Comparison of ENCODE assay signal across 8 cellular contexts in the genomic region with DNA sequence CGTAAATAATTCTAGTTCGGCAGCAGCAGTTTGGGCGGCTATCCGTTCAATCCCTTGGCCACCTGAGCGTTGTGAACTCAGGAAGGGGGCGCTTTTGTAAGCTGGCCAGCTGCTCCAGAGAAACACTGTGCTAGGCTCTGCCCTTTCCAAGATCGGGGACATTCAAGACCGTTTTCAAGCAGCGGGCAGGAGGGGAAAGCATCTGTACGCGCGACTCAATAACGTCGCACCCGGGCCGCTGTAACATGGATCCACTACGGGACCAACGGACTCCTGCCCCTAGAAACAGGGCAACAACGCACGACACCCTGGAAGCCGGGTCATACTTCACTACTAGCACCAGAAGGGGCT. TPM values are rescaled to one million over a fixed set of nuclear protein-coding genes. Genes with fewer than 3 reads are reported as not detected.
A peak's percentile ranks its signal among the peaks of the same experiment; 100 is the strongest.
DNase-seq lines count a peak whose midpoint lies in the region; ATAC-seq and TF ChIP-seq lines count a peak whose summit lies in the region.

No MANE protein-coding gene starts in this region.

- H3K36me3 ChIP-seq in heart left ventricle = no peaks in the 10 kb centered on the region
- peaks cover 6 to 7% of the 10 kb centered on the region in 2 experiments for H3K36me3 ChIP-seq in SK-N-SH (replicated peaks in 1 of 2; ENCODE audit: control insufficient read depth in 1 of 2, insufficient read depth in 2 of 2, low read length in 1 of 2)
- H3K36me3 ChIP-seq in skeletal muscle tissue (ENCODE audit: control insufficient read depth in 3 of 3, insufficient read depth in 3 of 3, low read length in 3 of 3) = no peaks in the 10 kb centered on the region

- ATAC-seq in heart left ventricle (no peak), left cardiac atrium (no peak), HG03460 (IDR thresholded peaks at IDR 0.05; ENCODE audit: unreplicated experiment) (peak; percentile 13), foreskin keratinocyte (peak; percentile 3)

- H3K4me1 ChIP-seq in heart left ventricle (peaks cover 0 to 39% (median 9%) of the 10 kb centered on the region in 12 donors), SK-N-SH (ENCODE audit: control insufficient read depth in 1 of 2, insufficient read depth in 2 of 2, low read depth in 1 of 2, low read length in 1 of 2) (peaks cover 0 to 10% of the 10 kb centered on the region in 2 experiments; a peak in 2 of 4 replicates), foreskin keratinocyte (peaks cover 14% of the 10 kb centered on the region), skeletal muscle tissue (ENCODE audit: control insufficient read depth in 3 of 3, insufficient read depth in 3 of 3, low read length in 3 of 3) (peaks cover 9 to 15% (median 14%) of the 10 kb centered on the region in 3 donors)

- peak; percentile 33 for TF ChIP-seq RAD21 in SK-N-SH (IDR thresholded peaks at IDR 0.05; ENCODE audit: low read length)

- H3K27ac ChIP-seq in heart left ventricle (no peak overlapping the region), SK-N-SH (ENCODE audit: low read depth in 2 of 2, low read length in 1 of 2) (peak overlapping the region; percentile 50 to 74), foreskin keratinocyte (peak overlapping the region; percentile 1), skeletal muscle tissue (ENCODE audit: low read depth, low read length) (no peak overlapping the region)

- no peaks in the 10 kb centered on the region for H3K9me3 ChIP-seq in heart left ventricle
- no peaks in the 10 kb centered on the region for H3K9me3 ChIP-seq in SK-N-SH
- H3K9me3 ChIP-seq in skeletal muscle tissue (ENCODE audit: control insufficient read depth in 3 of 3, low read length in 3 of 3) = no peaks in the 10 kb centered on the region

- no peaks in the 10 kb centered on the region for H3K9me2 ChIP-seq in SK-N-SH

- intact Hi-C loops in heart left ventricle (cut with DNase I) = loop anchor here (2.0 to 10.0 kb wide), 10 partner anchors 55 to 222 kb away; a partner anchor contains a TSS
- intact Hi-C loops in left cardiac atrium (cut with DNase I) = loop anchor here (5.0 to 10.0 kb wide), 3 partner anchors 52 to 115 kb away; a partner anchor contains a TSS

- TF ChIP-seq CTCF in heart left ventricle (IDR thresholded peaks at IDR 0.05) (no peak), SK-N-SH (IDR thresholded peaks at IDR 0.05) (peak; percentile 27; the same call in 1 of the 2 replicates), foreskin keratinocyte (conservative IDR thresholded peaks at IDR 0.05) (peak; percentile 32)

- H3K4me3 ChIP-seq in heart left ventricle (peak overlapping the region; percentile 37 to 80 (median 60)), SK-N-SH (ENCODE audit: low read depth in 2 of 2, low read length in 1 of 2) (peak overlapping the region; percentile 64 to 80), skeletal muscle tissue (ENCODE audit: low read length in 3 of 3) (peak overlapping the region; percentile 63 to 73 (median 64))

- WGBS in heart left ventricle, 4 donors = 0 to 1% (median 0%) methylated on average over 16 to 21 of the region's 21 CpGs
- WGBS in SK-N-SH (ENCODE audit: low lambda C conversion rate) = 3% methylated on average over 19 of the region's 21 CpGs

- H3K27me3 ChIP-seq in heart left ventricle = peaks cover 0 to 11% (median 0%) of the 10 kb centered on the region in 9 donors
- H3K27me3 ChIP-seq in SK-N-SH (ENCODE audit: insufficient read depth) = no peaks in the 10 kb centered on the region
- H3K27me3 ChIP-seq in foreskin keratinocyte = no peaks in the 10 kb centered on the region
- peaks cover 0 to 6% (median 2%) of the 10 kb centered on the region in 3 donors for H3K27me3 ChIP-seq in skeletal muscle tissue (ENCODE audit: control insufficient read depth in 3 of 3, insufficient read depth in 3 of 3, low read length in 3 of 3)

- H4K20me1 ChIP-seq in SK-N-SH (ENCODE audit: insufficient read depth) = no peaks in the 10 kb centered on the region

- peak overlapping the region; percentile 78 for H2AFZ ChIP-seq in SK-N-SH (ENCODE audit: low read depth)

- H3K9ac ChIP-seq in SK-N-SH (peak overlapping the region; percentile 84), skeletal muscle tissue (ENCODE audit: low read depth in 1 of 3, low read length in 3 of 3) (peak overlapping the region in 2 of 3 donors; percentile 54 to 60)

- no peak for TF ChIP-seq POLR2A in heart left ventricle (IDR thresholded peaks at IDR 0.05)

- POLR2A ChIA-PET in SK-N-SH (lab: Yijun Ruan, JAX) = interaction anchor here (0.9 to 1.5 kb wide), 10 partner anchors 14 to 125 kb away, joined by 3 to 5 read pairs (median 3); no protein-coding TSS in a partner anchor

- H3K79me2 ChIP-seq in SK-N-SH (ENCODE audit: insufficient read depth) = peaks cover 54% of the 10 kb centered on the region

- peak overlapping the region; percentile 93 for H3K4me2 ChIP-seq in SK-N-SH

- no peak for TF ChIP-seq EP300 in SK-N-SH (IDR thresholded peaks at IDR 0.05; ENCODE audit: borderline replicate concordance in 1 of 2, low read depth in 1 of 2, low read length in 1 of 2)

- peaks cover 9% of the 10 kb centered on the region for H3F3A ChIP-seq in SK-N-SH (replicated peaks; ENCODE audit: insufficient read depth)

- CTCF ChIA-PET in SK-N-SH (lab: Yijun Ruan, JAX) = interaction anchor here (0.5 to 16.1 kb wide), 20 partner anchors 15 to 1702 kb away, joined by 3 to 175 read pairs (median 5); no protein-coding TSS in a partner anchor

- DNase-seq in heart left ventricle (no peak), left cardiac atrium (no peak), SK-N-SH (no peak), foreskin keratinocyte (peak in 1 of 2 donors; percentile 10), cerebellum (ENCODE audit: low spot score) (no peak), AG20443 (ENCODE audit: low spot score) (no peak)

TF ChIP-seq in SK-N-SH, 30 proteins besides CTCF, POLR2A, EP300 and RAD21:
- TF ChIP-seq SMC3 (IDR thresholded peaks at IDR 0.05; ENCODE audit: low read depth, low read length) = peak; percentile 14; the same call in 1 of the 2 replicates
- TF ChIP-seq, protein P1, sequence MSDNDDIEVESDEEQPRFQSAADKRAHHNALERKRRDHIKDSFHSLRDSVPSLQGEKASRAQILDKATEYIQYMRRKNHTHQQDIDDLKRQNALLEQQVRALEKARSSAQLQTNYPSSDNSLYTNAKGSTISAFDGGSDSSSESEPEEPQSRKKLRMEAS (IDR thresholded peaks at IDR 0.05; ENCODE audit: low read depth) = 0 out of 2 replicates have a peak, but pooled peaks have one; percentile 23
- TF ChIP-seq TEAD4 (IDR thresholded peaks at IDR 0.05; ENCODE audit: borderline replicate concordance, insufficient read depth) = no peak

RNA-seq across cellular contexts. Expression of a gene that starts 0.5 kb away (rescaled TPM):
- total RNA-seq in heart left ventricle = 10 to 100 TPM in 1 of 9 donors, 1 to 10 TPM in 5, under 1 TPM in 3; 0.39 to 28.9 (median 1.7) TPM
- under 1 TPM; 0.11 to 0.28 TPM for polyA plus RNA-seq in heart left ventricle
- 1 to 10 TPM in 1 of 2 donors, under 1 TPM in 1; 0.47 to 4.2 TPM for total RNA-seq in left cardiac atrium
- 20.6 and 23.2 TPM in 2 replicates for polyA plus RNA-seq in SK-N-SH (2012; rRNA removed)
- 31.8 and 42.2 TPM in 2 replicates for polyA plus RNA-seq in SK-N-SH (2012; cell fraction: cytosol; rRNA removed)
- polyA plus RNA-seq in SK-N-SH (2012; cell fraction: nucleus; rRNA removed) = 11.8 and 25.8 TPM in 2 replicates
- 111 and 148 TPM in 2 replicates for total RNA-seq in foreskin keratinocyte
- polyA plus RNA-seq in foreskin keratinocyte = 81.1 and 112 TPM in 2 replicates
- total RNA-seq in skeletal muscle tissue = 21.4 TPM
- 58.3 TPM for total RNA-seq in cerebellum

RNA-seq across cellular contexts. Expression of a gene that starts 26.0 kb away (rescaled TPM):
- 100 to 1,000 TPM; 103 to 342 (median 129) TPM for total RNA-seq in heart left ventricle
- 100 to 1,000 TPM; 136 to 174 TPM for polyA plus RNA-seq in heart left ventricle
- total RNA-seq in left cardiac atrium = 100 to 1,000 TPM; 443 to 470 TPM
- 101 and 128 TPM in 2 replicates for polyA plus RNA-seq in SK-N-SH (2012; rRNA removed)
- polyA plus RNA-seq in SK-N-SH (2012; cell fraction: cytosol; rRNA removed) = 92.5 and 132 TPM in 2 replicates
- 60.9 and 69.1 TPM in 2 replicates for polyA plus RNA-seq in SK-N-SH (2012; cell fraction: nucleus; rRNA removed)
- total RNA-seq in foreskin keratinocyte = 7.7 and 18.4 TPM in 2 replicates
- polyA plus RNA-seq in foreskin keratinocyte = 11.5 and 28.3 TPM in 2 replicates
- total RNA-seq in skeletal muscle tissue = 76.2 TPM
- 14.5 TPM for total RNA-seq in cerebellum

RNA-seq across cellular contexts. Expression of a gene that starts 52.7 kb away (rescaled TPM):
- 1 to 10 TPM; 1.2 to 8.7 (median 2.2) TPM for total RNA-seq in heart left ventricle
- polyA plus RNA-seq in heart left ventricle = under 1 TPM; 0.30 to 0.35 TPM
- 1 to 10 TPM; 1.2 to 1.3 TPM for total RNA-seq in left cardiac atrium
- not detected in 2 replicates for polyA plus RNA-seq in SK-N-SH (2012; rRNA removed)
- not detected in 2 replicates for polyA plus RNA-seq in SK-N-SH (2012; cell fraction: cytosol; rRNA removed)
- not detected in 2 replicates for polyA plus RNA-seq in SK-N-SH (2012; cell fraction: nucleus; rRNA removed)
- not detected in 2 replicates for total RNA-seq in foreskin keratinocyte
- polyA plus RNA-seq in foreskin keratinocyte = not detected in 2 replicates
- 0.52 TPM for total RNA-seq in skeletal muscle tissue
- 0.45 TPM for total RNA-seq in cerebellum

Comparison
In these comparisons a context has a peak if more than half of its experiments do, and no peak if none do; other contexts are left out.
1. ATAC-seq: peak in HG03460 (single experiment) and foreskin keratinocyte (single experiment); none in heart left ventricle (0 of 4) and left cardiac atrium (0 of 2).
2. H3K27ac ChIP-seq: peak in SK-N-SH (2 of 2) and foreskin keratinocyte (single experiment); none in heart left ventricle (0 of 12) and skeletal muscle tissue (single experiment).
3. CTCF ChIP-seq: peak in SK-N-SH (single experiment) and foreskin keratinocyte (single experiment); none in heart left ventricle (0 of 12).
4. Peak in every context shown above with its lines, with median percentiles within 50 percentile points of each other: H3K4me3 ChIP-seq.